ENCODE assay signal across 23 cellular contexts in the genomic region with DNA sequence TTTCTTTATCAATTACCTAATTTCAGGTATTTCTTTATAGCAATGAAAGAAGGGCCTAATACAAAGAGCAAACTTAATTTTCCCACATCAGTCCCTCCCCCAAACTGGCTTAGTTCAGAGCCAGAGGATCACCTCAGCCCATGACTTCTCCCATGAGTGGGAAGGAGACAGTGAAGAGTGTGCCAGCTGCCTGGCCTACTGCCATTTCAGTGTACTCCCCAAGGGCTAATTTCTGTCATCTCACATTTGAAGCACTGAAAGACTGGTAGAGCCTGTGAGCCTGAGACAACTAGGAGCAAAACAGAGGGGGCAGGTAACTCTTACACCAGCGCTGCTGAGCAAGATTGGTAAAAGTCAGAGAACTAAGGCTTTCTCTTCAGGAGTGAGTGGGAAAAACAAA. TPM values are rescaled to one million over a fixed set of nuclear protein-coding genes. Genes with fewer than 3 reads are reported as not detected.
A peak's percentile ranks its signal among the peaks of the same experiment; 100 is the strongest.
DNase-seq lines count a peak whose midpoint lies in the region; ATAC-seq and TF ChIP-seq lines count a peak whose summit lies in the region.
"Had no signal": no experiment of that assay in that cellular context is flagged by ENCODE, and none has a peak within 500 bp of the region (broad histone marks: within the 10 kb centered on the region; RNA-seq: fewer than 3 reads in every experiment).

No MANE protein-coding gene starts in this region.

- TF ChIP-seq CTCF in A673 (conservative IDR thresholded peaks at IDR 0.05; ENCODE audit: low read depth, low read length) (no peak), epithelial cell of esophagus (IDR thresholded peaks at IDR 0.05; ENCODE audit: insufficient read depth, low read depth, low read length, missing control alignments) (no peak), transverse colon (IDR thresholded peaks at IDR 0.05) (no peak)

- ATAC-seq in right cardiac atrium = peak; percentile 63 to 77

- POLR2A ChIA-PET in A673 (lab: Charles Lee; ENCODE audit: low non-redundant PET) = no interaction called here

- CTCF ChIA-PET in A673 (lab: Charles Lee) = no interaction called here

- TF ChIP-seq EP300 in transverse colon (IDR thresholded peaks at IDR 0.05; ENCODE audit: low read depth) = no peak

- DNase-seq in A673 (ENCODE audit: low spot score) = peak; percentile 5
- DNase-seq in LHCN-M2 (ENCODE audit: low read depth) = peak; percentile 38
- peak; percentile 49 for DNase-seq in epithelial cell of esophagus (ENCODE audit: low read depth)
- DNase-seq in right cardiac atrium = peak; percentile 26 to 67 (median 67)
- DNase-seq in stimulated activated CD4-positive, alpha-beta T cell treated with anti-CD3 and anti-CD28 coated beads, Interleukin-2, amount 100 ng/mL, for 24 hours = no peak
- no peak for DNase-seq in DMS114 treated with DMSO at 0.1 percent for 48 hours (lab: John Stamatoyannopoulos, UW; ENCODE audit: unreplicated experiment)
- DNase-seq in GM19238 (ENCODE audit: insufficient read length, low spot score) = no peak
- no peak for DNase-seq in transverse colon
- DNase-seq: ACHN, C1 segment of cervical spinal cord, GF-D8, GM23248, Karpas-422, MG63, NCI-H1048, NCI-H1436 treated with DMSO at 0.1 percent for 48 hours, NCI-H2029, NCI-H510A, NCI-H748 treated with DMSO at 0.1 percent for 48 hours, OCI-M1 had no signal

- no peak overlapping the region for H3K27ac ChIP-seq in A673 (ENCODE audit: low read depth, low read length, poor library complexity, severe bottlenecking)
- peak overlapping the region; percentile 44 for H3K27ac ChIP-seq in right cardiac atrium (ENCODE audit: low read length)
- no peak overlapping the region for H3K27ac ChIP-seq in transverse colon
- H3K27ac ChIP-seq: GM23248, HL-60 had no signal

- no peak for TF ChIP-seq POLR2A in transverse colon (IDR thresholded peaks at IDR 0.05)

- BruUV-seq in A673 (replicated peaks; lab: Mats Ljungman, UMichigan) = no TSS peak

- intact Hi-C loops in A673 (cut with micrococcal nuclease; ENCODE audit: unreplicated experiment) (no loop called here), right cardiac atrium (cut with DNase I) (no loop called here), transverse colon (cut with DNase I; ENCODE audit: low total_unique reads) (loop anchor here (10.0 kb wide), 1 partner anchor 821 kb away; no protein-coding TSS in a partner anchor)

- H3K4me1 ChIP-seq in A673 (ENCODE audit: insufficient read depth, low read length, poor library complexity, severe bottlenecking) = no peaks in the 10 kb centered on the region
- no peaks in the 10 kb centered on the region for H3K4me1 ChIP-seq in right cardiac atrium (ENCODE audit: control insufficient read depth, insufficient read depth, low read length)
- H3K4me1 ChIP-seq in transverse colon = no peaks in the 10 kb centered on the region
- H3K4me1 ChIP-seq: HAP-1 had no signal

- WGBS in right cardiac atrium = 94% methylated on average over 1 of the region's 1 CpG
- WGBS in transverse colon (ENCODE audit: low coverage in 1 of 2), 2 donors = 57 to 89% methylated on average over 1 of the region's 1 CpG

- H3K36me3 ChIP-seq in A673 (ENCODE audit: insufficient read depth, low read length, poor library complexity, severe bottlenecking) = peaks cover 5% of the 10 kb centered on the region
- H3K36me3 ChIP-seq in transverse colon = peaks cover 0 to 27% (median 10%) of the 10 kb centered on the region in 4 donors

- peaks cover 9% of the 10 kb centered on the region for H3K9me3 ChIP-seq in A673 (ENCODE audit: low read depth, low read length, poor library complexity, severe bottlenecking)
- no peaks in the 10 kb centered on the region for H3K9me3 ChIP-seq in right cardiac atrium (ENCODE audit: control insufficient read depth, low read length)
- peaks cover 3 to 5% of the 10 kb centered on the region in 2 donors for H3K9me3 ChIP-seq in transverse colon
- H3K9me3 ChIP-seq: MG63 had no signal

- H3K27me3 ChIP-seq in A673 (replicated peaks; ENCODE audit: insufficient read depth, low read depth, low read length, poor library complexity) (no peaks in the 10 kb centered on the region), right cardiac atrium (ENCODE audit: control insufficient read depth, insufficient read depth) (no peaks in the 10 kb centered on the region), transverse colon (no peaks in the 10 kb centered on the region)
- H3K27me3 ChIP-seq: MG63 had no signal

- H3K4me3 ChIP-seq in A673 (ENCODE audit: low read depth, low read length, poor library complexity, severe bottlenecking) (no peak overlapping the region), epithelial cell of esophagus (ENCODE audit: low read length) (no peak overlapping the region), right cardiac atrium (ENCODE audit: low read length) (no peak overlapping the region), transverse colon (no peak overlapping the region)
- H3K4me3 ChIP-seq: GM23248, HAP-1, MG63 had no signal

- in situ Hi-C loops in transverse colon (cut with MboI; ENCODE audit: low pct_ligation_motif_present in 1 of 4, low pct_unique_long_range_greater_than_20kb in 1 of 4, low sequenced_read_pairs in 3 of 4) = loop anchor here in 1 of 4 donors (25.0 kb wide), 1 partner anchor 227 kb away; no protein-coding TSS in a partner anchor

RNA-seq across cellular contexts. Expression of a gene that starts 29.1 kb away (rescaled TPM):
- total RNA-seq in A673 (2021) (0.30 and 0.48 TPM in 2 replicates), LHCN-M2 (2014; rRNA removed) (0.19 and 0.34 TPM in 2 replicates), right cardiac atrium (1 to 10 TPM in 1 of 4 donors, under 1 TPM in 3; 0.42 to 1.0 (median 0.54) TPM), transverse colon (1 to 10 TPM in 2 of 4 donors, not detected in 2; 1.4 to 1.7 TPM)
- polyA plus RNA-seq in LHCN-M2 (2012) = 0.05 TPM
- polyA plus RNA-seq in right cardiac atrium = 0.16 TPM
- polyA plus RNA-seq: IgD-negative memory B cell had no signal

RNA-seq across cellular contexts. Expression of a gene that starts 36.6 kb away (rescaled TPM):
- total RNA-seq in A673 (2021) (56.8 and 59.8 TPM in 2 replicates), LHCN-M2 (2014; rRNA removed) (23.6 and 25.4 TPM in 2 replicates), right cardiac atrium (10 to 100 TPM; 18.4 to 21.2 (median 20.9) TPM), transverse colon (10 to 100 TPM in 3 of 4 donors, 1 to 10 TPM in 1; 6.0 to 33.5 (median 23.7) TPM)
- polyA plus RNA-seq in LHCN-M2 (2012) = 18.4 TPM
- 14.1 TPM for polyA plus RNA-seq in right cardiac atrium

Comparison
In these comparisons a context has a peak if more than half of its experiments do, and no peak if none do; other contexts are left out.
1. DNase-seq: peak in A673 (single experiment), LHCN-M2 (single experiment), epithelial cell of esophagus (single experiment) and right cardiac atrium (3 of 3); none in stimulated activated CD4-positive, alpha-beta T cell treated with anti-CD3 and anti-CD28 coated beads, Interleukin-2, amount 100 ng/mL, for 24 hours (0 of 2), DMS114 treated with DMSO at 0.1 percent for 48 hours (single experiment), GM19238 (single experiment) and transverse colon (single experiment).